Comparison of ENCODE assay signal across 8 cellular contexts in genomic region chr1:120557597-120558302, GRCh38.
DNase-seq lines count a peak whose midpoint lies in the region; ATAC-seq, FAIRE-seq and TF ChIP-seq lines count a peak whose summit lies in the region.
"Not testable (repeated sequence)": the region's sequence is repeated elsewhere in the genome, so short reads cannot be mapped to it uniquely, and the experiment has no call there.

No MANE protein-coding gene starts in this region.

- not testable (repeated sequence) for H3K79me2 ChIP-seq in astrocyte (ENCODE audit: insufficient read depth, low read length)

- POLR2A ChIA-PET in AG04450 (lab: Yijun Ruan, JAX), result not testable (repeated sequence)

- CTCF ChIA-PET in AG04450 (lab: Charles Lee), result not testable (repeated sequence)

- H3K9ac ChIP-seq in astrocyte (ENCODE audit: low read length), result peak overlapping the region; percentile 66

- H3K27me3 ChIP-seq in AG04450 (ENCODE audit: control insufficient read depth, insufficient read depth, low read length); astrocyte (ENCODE audit: insufficient read depth, low read length); lower lobe of right lung (ENCODE audit: low read depth): not testable (repeated sequence)

- not testable (repeated sequence) for H3K27ac ChIP-seq in AG04450 (ENCODE audit: low read depth, low read length); astrocyte (ENCODE audit: low read depth, low read length); lower lobe of right lung

- not testable (repeated sequence) for H4K20me1 ChIP-seq in astrocyte (ENCODE audit: insufficient read depth, low read length)

- not testable (repeated sequence) for H3K4me1 Mint-ChIP-seq in astrocyte (ENCODE audit: low read depth, unreplicated experiment)

- H3K9me3 Mint-ChIP-seq in astrocyte (ENCODE audit: unreplicated experiment), result not testable (repeated sequence)

- intact Hi-C loops in lower lobe of right lung (cut with DNase I); sciatic nerve (cut with DNase I): not testable (repeated sequence)

- not testable (repeated sequence) for TF ChIP-seq CTCF in AG04450 (IDR thresholded peaks at IDR 0.05; ENCODE audit: low read depth, low read length); astrocyte (IDR thresholded peaks at IDR 0.05; ENCODE audit: insufficient read depth, low read depth, low read length); fibroblast of the aortic adventitia (IDR thresholded peaks at IDR 0.05; ENCODE audit: insufficient read depth, low read length); lower lobe of right lung (IDR thresholded peaks at IDR 0.05)

- ATAC-seq in GM19043 (IDR thresholded peaks at IDR 0.05; ENCODE audit: low read depth, unreplicated experiment) (peak; percentile 0), HG03460 (IDR thresholded peaks at IDR 0.05; ENCODE audit: unreplicated experiment) (peak; percentile 4), lower lobe of right lung (peak; percentile 25 to 26), sciatic nerve (peak; percentile 39)

- H3K9me3 ChIP-seq in AG04450 (ENCODE audit: control insufficient read depth, insufficient read depth, low read length); astrocyte (ENCODE audit: insufficient read depth, low read depth, low read length); lower lobe of right lung: not testable (repeated sequence)

- H3K36me3 Mint-ChIP-seq in astrocyte (ENCODE audit: low read depth, unreplicated experiment), result not testable (repeated sequence)

- H3K4me3 ChIP-seq in AG04450 (ENCODE audit: low read depth, low read length), result peak overlapping the region; percentile 59
- H3K4me3 ChIP-seq in astrocyte (ENCODE audit: insufficient read depth, low read depth, low read length), result peak overlapping the region; percentile 65
- H3K4me3 ChIP-seq in fibroblast of the aortic adventitia (ENCODE audit: low read depth, low read length), result peak overlapping the region; percentile 67
- H3K4me3 ChIP-seq in lower lobe of right lung, result peak overlapping the region; percentile 62

- not testable (repeated sequence) for FAIRE-seq in astrocyte (lab: Jason Lieb, UNC)

- H3K4me1 ChIP-seq in astrocyte (ENCODE audit: insufficient read depth, low read length); lower lobe of right lung: not testable (repeated sequence)

- not testable (repeated sequence) for H3K27me3 Mint-ChIP-seq in astrocyte (ENCODE audit: low read depth, unreplicated experiment)

- not testable (repeated sequence) for H2AFZ ChIP-seq in astrocyte (ENCODE audit: low read depth, low read length)

- H3K36me3 ChIP-seq in astrocyte (ENCODE audit: insufficient read depth, low read length); lower lobe of right lung: not testable (repeated sequence)

- not testable (repeated sequence) for H3K27ac Mint-ChIP-seq in astrocyte (ENCODE audit: unreplicated experiment)

- H3K4me3 Mint-ChIP-seq in astrocyte (ENCODE audit: unreplicated experiment), result peak overlapping the region; percentile 76

- H3K4me2 ChIP-seq in astrocyte (ENCODE audit: low read length), result peak overlapping the region; percentile 85

- not testable (repeated sequence) for DNase-seq in AG04450 (ENCODE audit: low read depth, low spot score); astrocyte (ENCODE audit: low read depth); lower lobe of right lung; sciatic nerve (ENCODE audit: low spot score)
- DNase-seq in SK-N-DZ (ENCODE audit: low spot score) (peak; percentile 8), fibroblast of the aortic adventitia (ENCODE audit: low read depth) (peak; percentile 8)
